Comparison of ENCODE assay signal across 1 cellular context in genomic region chr20:32051720-32052089, GRCh38.
TF ChIP-seq lines count a peak whose summit lies in the region.

No MANE protein-coding gene starts in this region.

TF ChIP-seq in H1, 55 proteins besides CTCF, POLR2A, EP300 and RAD21:
- TF ChIP-seq E2F6 (IDR thresholded peaks at IDR 0.05) = no peak
- peak; percentile 45 for TF ChIP-seq EZH2 (IDR thresholded peaks at IDR 0.05; ENCODE audit: low read depth, low read length, severe bottlenecking)
TF ChIP-seq in H1: peak in this region for 1.
